ENCODE assay signal across 17 cellular contexts in genomic region chr9:133759146-133759900, GRCh38. TPM values are rescaled to one million over a fixed set of nuclear protein-coding genes. Genes with fewer than 3 reads are reported as not detected.
A peak's percentile ranks its signal among the peaks of the same experiment; 100 is the strongest.
DNase-seq lines count a peak whose midpoint lies in the region; ATAC-seq, FAIRE-seq and TF ChIP-seq lines count a peak whose summit lies in the region.
"Had no signal": no experiment of that assay in that cellular context is flagged by ENCODE, and none has a peak within 500 bp of the region (broad histone marks: within the 10 kb centered on the region; RNA-seq: fewer than 3 reads in every experiment).

No MANE protein-coding gene starts in this region.

- no peak overlapping the region for H3K4me3 Mint-ChIP-seq in neural crest cell
- H3K4me3 Mint-ChIP-seq in CD14-positive monocyte: no peak overlapping the region

- no peaks in the 10 kb centered on the region; the same call in 1 of the 2 replicates for H3K4me1 ChIP-seq in BE2C

- intact Hi-C loops in left cardiac atrium (cut with DNase I): no loop called here
- intact Hi-C loops in CD14-positive monocyte (cut with micrococcal nuclease): no loop called here

- peak overlapping the region; percentile 22 for H3K27ac ChIP-seq in RWPE1

- CTCF ChIA-PET in RWPE1 (lab: Yijun Ruan, JAX): interaction anchor here (0.9 kb wide), 1 partner anchor 23 kb away, joined by 3 read pairs; no protein-coding TSS in a partner anchor

- H3K27ac Mint-ChIP-seq in neural crest cell (ENCODE audit: unreplicated experiment) (peak overlapping the region; percentile 50), CD14-positive monocyte (peak overlapping the region in 1 of 7 donors; percentile 55)
- H3K27ac Mint-ChIP-seq: progenitor cell of endocrine pancreas had no signal

- peak; percentile 80 to 87 for ATAC-seq in left cardiac atrium

- TF ChIP-seq CTCF in BE2C (IDR thresholded peaks at IDR 0.05; ENCODE audit: low read depth, low read length) (no peak), RWPE1 (conservative IDR thresholded peaks at IDR 0.05; ENCODE audit: low read depth) (no peak), neural crest cell (conservative IDR thresholded peaks at IDR 0.05) (no peak), CD14-positive monocyte (IDR thresholded peaks at IDR 0.05) (no peak), D721Med (IDR thresholded peaks at IDR 0.05; ENCODE audit: insufficient read depth, missing control alignments) (no peak)

- H3K9me3 Mint-ChIP-seq in neural crest cell: peaks cover 5% of the 10 kb centered on the region
- H3K9me3 Mint-ChIP-seq in CD14-positive monocyte: peaks cover 0 to 4% (median 0%) of the 10 kb centered on the region in 7 donors

- no peak for FAIRE-seq in D721Med (lab: Jason Lieb, UNC)

- DNase-seq in BE2C: peak; percentile 0
- peak; percentile 77 for DNase-seq in RWPE1 (ENCODE audit: low spot score)
- peak; percentile 61 for DNase-seq in left cardiac atrium
- DNase-seq in neural crest cell (ENCODE audit: low read depth, low spot score): no peak
- DNase-seq in UCSD-AML1 (lab: John Stamatoyannopoulos, UW; ENCODE audit: unreplicated experiment): no peak
- no peak for DNase-seq in CD14-positive monocyte (ENCODE audit: low spot score)
- DNase-seq in D721Med (ENCODE audit: insufficient read length, low spot score): no peak
- DNase-seq in activated gamma-delta T cell (lab: John Stamatoyannopoulos, UW): no peak
- DNase-seq: anterior cingulate cortex; effector CD4-positive, alpha-beta T cell; mesenchymal stem cell; NCI-H146; NCI-H526 treated with DMSO at 0.1 percent for 48 hours; SIG-M5; stimulated activated CD4-positive, alpha-beta T cell treated with anti-CD3 and anti-CD28 coated beads, Interleukin-2, amount 100 ng/mL, for 48 hours; stimulated activated naive CD4-positive, alpha-beta T cell had no signal

- no peaks in the 10 kb centered on the region for H3K27me3 ChIP-seq in BE2C

- H3K4me1 Mint-ChIP-seq in neural crest cell: peaks cover 15% of the 10 kb centered on the region
- H3K4me1 Mint-ChIP-seq in CD14-positive monocyte: peaks cover 3% of the 10 kb centered on the region

- H3K36me3 ChIP-seq in BE2C: peaks cover 26% of the 10 kb centered on the region

- H3K27me3 Mint-ChIP-seq in neural crest cell (ENCODE audit: low read depth) (no peaks in the 10 kb centered on the region), CD14-positive monocyte (ENCODE audit: low read depth in 3 of 3) (peaks cover 0 to 8% (median 4%) of the 10 kb centered on the region in 3 donors)
- H3K27me3 Mint-ChIP-seq: progenitor cell of endocrine pancreas had no signal

- H3K36me3 Mint-ChIP-seq in neural crest cell (ENCODE audit: low read depth) (peaks cover 30% of the 10 kb centered on the region), CD14-positive monocyte (peaks cover 19 to 25% of the 10 kb centered on the region in 2 donors)

- POLR2A ChIA-PET in RWPE1 (lab: Yijun Ruan, JAX; ENCODE audit: low non-redundant PET): no interaction called here

- H3K9me3 ChIP-seq in BE2C: no peaks in the 10 kb centered on the region

- H3K4me3 ChIP-seq in BE2C (ENCODE audit: low read depth, low read length): no peak overlapping the region

RNA-seq across cellular contexts. Expression of gene SARDH, which starts 21.2 kb away (rescaled TPM):
- 6.3 TPM for polyA plus RNA-seq in BE2C (2012; ENCODE audit: insufficient read depth, insufficient read length, low read depth)
- 1 to 10 TPM in 1 of 2 donors, under 1 TPM in 1; 0.88 to 1.4 TPM for total RNA-seq in left cardiac atrium
- total RNA-seq in neural crest cell: 4.5 and 4.6 TPM in 2 replicates
- not detected for polyA plus RNA-seq in CD14-positive monocyte

Comparison
In these comparisons a context has a peak if more than half of its experiments do, and no peak if none do; other contexts are left out.
1. DNase-seq: peak in BE2C (single experiment), RWPE1 (single experiment) and left cardiac atrium (single experiment); none in neural crest cell (single experiment), UCSD-AML1 (single experiment), CD14-positive monocyte (single experiment), D721Med (single experiment) and activated gamma-delta T cell (single experiment).